8 cellular contexts compared by ENCODE assay signal in genomic region chr1:32240140-32240951, GRCh38. TPM values are rescaled to one million over a fixed set of nuclear protein-coding genes. Genes with fewer than 3 reads are reported as not detected.
A peak's percentile ranks its signal among the peaks of the same experiment; 100 is the strongest.
DNase-seq lines count a peak whose midpoint lies in the region; ATAC-seq and TF ChIP-seq lines count a peak whose summit lies in the region.

No MANE protein-coding gene starts in this region.

- TF ChIP-seq CTCF in BJ (IDR thresholded peaks at IDR 0.05; ENCODE audit: insufficient read depth, low read depth, low read length), result peak; percentile 47
- peak in 4 of 7 experiments; percentile 9 to 42 (median 18) for TF ChIP-seq CTCF in stomach (IDR thresholded peaks at IDR 0.05)

- CTCF ChIA-PET in BJ (lab: Yijun Ruan, JAX), result interaction anchor here (0.9 to 4.3 kb wide), 6 partner anchors 9 to 465 kb away, joined by 3 to 23 read pairs (median 4); partner anchors contain the start of gene MARCKSL1
- CTCF ChIA-PET in activated CD4-positive, alpha-beta memory T cell treated with anti-CD3 and anti-CD28 coated beads for 36 hours (lab: Charles Lee), result interaction anchor here (1.0 to 6.2 kb wide), 14 partner anchors 9 to 160 kb away, joined by 3 to 50 read pairs (median 5); partner anchors contain the start of genes CCDC28B, FAM167B, HDAC1 and IQCC

- H3K4me1 ChIP-seq in GM23248 (ENCODE audit: insufficient read depth) (peaks cover 17% of the 10 kb centered on the region), endocrine pancreas (ENCODE audit: control insufficient read depth, insufficient read depth, low read length) (no peaks in the 10 kb centered on the region), stomach (peaks cover 4 to 42% (median 35%) of the 10 kb centered on the region in 4 donors)

- H3K27ac Mint-ChIP-seq in activated CD4-positive, alpha-beta memory T cell treated with anti-CD3 and anti-CD28 coated beads for 36 hours, result no peak overlapping the region

- H3K4me3 Mint-ChIP-seq in activated CD4-positive, alpha-beta memory T cell treated with anti-CD3 and anti-CD28 coated beads for 36 hours, result peak overlapping the region; percentile 78

- TF ChIP-seq POLR2A in stomach (IDR thresholded peaks at IDR 0.05), result peak in 2 of 4 donors; percentile 18 to 31

- H3K4me2 ChIP-seq in GM23248 (ENCODE audit: unreplicated experiment), result peak overlapping the region; percentile 91

- H3K36me3 Mint-ChIP-seq in activated CD4-positive, alpha-beta memory T cell treated with anti-CD3 and anti-CD28 coated beads for 36 hours, result no peaks in the 10 kb centered on the region

- H3F3A ChIP-seq in GM23248 (ENCODE audit: insufficient read depth), result peaks cover 28% of the 10 kb centered on the region

- peak overlapping the region; percentile 59 for H3K4me3 ChIP-seq in BJ (ENCODE audit: low read depth, low read length)
- H3K4me3 ChIP-seq in GM23248, result peak overlapping the region; percentile 73
- peak overlapping the region; percentile 35 for H3K4me3 ChIP-seq in endocrine pancreas (ENCODE audit: control insufficient read depth, insufficient read depth, low read length)
- H3K4me3 ChIP-seq in stomach, result peak overlapping the region; percentile 60 to 78 (median 66)

- H2AFZ ChIP-seq in GM23248, result peak overlapping the region; percentile 76

- H3K4me1 Mint-ChIP-seq in activated CD4-positive, alpha-beta memory T cell treated with anti-CD3 and anti-CD28 coated beads for 36 hours (ENCODE audit: low read depth), result peaks cover 19% of the 10 kb centered on the region

- H3K27ac ChIP-seq in GM23248, result peak overlapping the region; percentile 57
- H3K27ac ChIP-seq in stomach, result peak overlapping the region; percentile 71 to 90 (median 85)

- POLR2A ChIA-PET in BJ (lab: Charles Lee), result interaction anchor here (0.6 kb wide), 2 partner anchors 113 to 167 kb away, joined by 3 read pairs; partner anchors contain the start of gene TMEM39B
- POLR2A ChIA-PET in activated CD4-positive, alpha-beta memory T cell treated with anti-CD3 and anti-CD28 coated beads for 36 hours (lab: Charles Lee), result interaction anchor here (1.0 to 2.7 kb wide), 7 partner anchors 9 to 95 kb away, joined by 3 to 37 read pairs (median 4); partner anchors contain the start of genes LCK and MARCKSL1

- no peaks in the 10 kb centered on the region for H3K79me2 ChIP-seq in GM23248 (ENCODE audit: insufficient read depth)

- DNase-seq in BJ (ENCODE audit: low read depth), result no peak
- DNase-seq in GM23248, result peak; percentile 78
- DNase-seq in NCI-H2171 (lab: John Stamatoyannopoulos, UW), result peak; percentile 70
- peak; percentile 71 for DNase-seq in activated CD4-positive, alpha-beta memory T cell treated with anti-CD3 and anti-CD28 coated beads for 36 hours
- peak; percentile 53 for DNase-seq in medulla oblongata (ENCODE audit: extremely low spot score)
- DNase-seq in stomach, result peak; percentile 88

- H3K9me2 ChIP-seq in GM23248 (ENCODE audit: insufficient read depth), result no peaks in the 10 kb centered on the region

- TF ChIP-seq EP300 in stomach (IDR thresholded peaks at IDR 0.05), result no peak

- WGBS in GM23248 (ENCODE audit: low coverage in 1 of 2, low lambda C conversion rate in 2 of 2, missing lambda C conversion rate in 2 of 2), 2 experiments, result 8 to 10% methylated on average over 52 to 55 of the region's 62 CpGs
- WGBS in stomach, 5 donors, result 2 to 7% (median 3%) methylated on average over 50 to 62 of the region's 62 CpGs

- no peaks in the 10 kb centered on the region for H3K27me3 ChIP-seq in BJ (ENCODE audit: control insufficient read depth, insufficient read depth, low read length)
- H3K27me3 ChIP-seq in GM23248 (replicated peaks; ENCODE audit: insufficient read depth), result no peaks in the 10 kb centered on the region
- no peaks in the 10 kb centered on the region for H3K27me3 ChIP-seq in endocrine pancreas (ENCODE audit: control insufficient read depth, insufficient read depth, low read length)
- no peaks in the 10 kb centered on the region for H3K27me3 ChIP-seq in stomach

- H4K20me1 ChIP-seq in GM23248 (ENCODE audit: insufficient read depth), result no peaks in the 10 kb centered on the region

- H3K27me3 Mint-ChIP-seq in activated CD4-positive, alpha-beta memory T cell treated with anti-CD3 and anti-CD28 coated beads for 36 hours, result no peaks in the 10 kb centered on the region

- ATAC-seq in HG03439 (IDR thresholded peaks at IDR 0.05; ENCODE audit: unreplicated experiment), result no peak

- H3K36me3 ChIP-seq in BJ (ENCODE audit: control insufficient read depth, insufficient read depth, low read length) (0 out of 2 replicates have a peak, but pooled peaks cover 1% of the 10 kb centered on the region), GM23248 (ENCODE audit: low read depth) (no peaks in the 10 kb centered on the region), endocrine pancreas (ENCODE audit: control insufficient read depth, insufficient read depth, low read length) (no peaks in the 10 kb centered on the region), stomach (peaks cover 0 to 3% (median under 1%) of the 10 kb centered on the region in 4 donors)

- peak overlapping the region; percentile 81 for H3K9ac ChIP-seq in GM23248
- peak overlapping the region; percentile 92 for H3K9ac ChIP-seq in endocrine pancreas (ENCODE audit: control insufficient read depth, insufficient read depth, low read length)

- no peaks in the 10 kb centered on the region for H3K9me3 ChIP-seq in GM23248 (ENCODE audit: low read depth)
- no peaks in the 10 kb centered on the region for H3K9me3 ChIP-seq in endocrine pancreas (ENCODE audit: control insufficient read depth, low read length)
- H3K9me3 ChIP-seq in stomach, result no peaks in the 10 kb centered on the region

- intact Hi-C loops in activated CD4-positive, alpha-beta memory T cell treated with anti-CD3 and anti-CD28 coated beads for 36 hours (cut with micrococcal nuclease), result loop anchor here (1.0 kb wide), 1 partner anchor 8 kb away; no protein-coding TSS in a partner anchor
- intact Hi-C loops in stomach (cut with DNase I; ENCODE audit: low total_unique reads), result no loop called here

- in situ Hi-C loops in GM23248 (cut with MboI), result no loop called here

- no peaks in the 10 kb centered on the region for H3K9me3 Mint-ChIP-seq in activated CD4-positive, alpha-beta memory T cell treated with anti-CD3 and anti-CD28 coated beads for 36 hours

RNA-seq across cellular contexts. Expression of gene FAM167B, which starts 6.7 kb away (rescaled TPM):
- polyA plus RNA-seq in BJ (2011; rRNA removed) (3.3 and 3.5 TPM in 2 replicates), GM23248 (2016; fragmentation: Nextera tagmentation; extraction: Ambion mirVana) (5.0 and 5.1 TPM in 2 replicates), stomach (1 to 10 TPM; 3.6 to 7.1 (median 4.7) TPM)
- polyA minus RNA-seq in BJ (2011; rRNA and poly(A)+ RNA removed), result 1.9 and 2.9 TPM in 2 replicates
- 3.0 and 4.2 TPM in 2 replicates for total RNA-seq in GM23248 (2014; rRNA removed; shearing (Covaris generic))
- under 1 TPM; 0.68 to 0.69 TPM for total RNA-seq in activated CD4-positive, alpha-beta memory T cell treated with anti-CD3 and anti-CD28 coated beads for 36 hours
- 10 to 100 TPM in 1 of 5 donors, 1 to 10 TPM in 1, not detected in 3; 1.6 to 36.8 TPM for total RNA-seq in stomach

RNA-seq across cellular contexts. Expression of gene LCK, which starts 10.7 kb away (rescaled TPM):
- polyA plus RNA-seq in BJ (2011; rRNA removed) (0.05 and 0.11 TPM in 2 replicates), GM23248 (2016; fragmentation: Nextera tagmentation; extraction: Ambion mirVana) (0.24 TPM in 1 of 2 replicates, not detected in the other), stomach (1 to 10 TPM; 1.5 to 4.1 (median 2.3) TPM)
- polyA minus RNA-seq in BJ (2011; rRNA and poly(A)+ RNA removed), result not detected in 2 replicates
- not detected in 2 replicates for total RNA-seq in GM23248 (2014; rRNA removed; shearing (Covaris generic))
- total RNA-seq in activated CD4-positive, alpha-beta memory T cell treated with anti-CD3 and anti-CD28 coated beads for 36 hours, result 100 to 1,000 TPM; 224 to 246 TPM
- total RNA-seq in stomach, result 1 to 10 TPM in 4 of 5 donors, under 1 TPM in 1; 0.58 to 6.4 (median 2.0) TPM

RNA-seq across cellular contexts. Expression of gene EIF3I, which starts 18.1 kb away (rescaled TPM):
- 412 and 478 TPM in 2 replicates for polyA plus RNA-seq in BJ (2011; rRNA removed)
- 254 and 354 TPM in 2 replicates for polyA minus RNA-seq in BJ (2011; rRNA and poly(A)+ RNA removed)
- total RNA-seq in GM23248 (2014; rRNA removed; shearing (Covaris generic)), result 266 and 286 TPM in 2 replicates
- polyA plus RNA-seq in GM23248 (2016; fragmentation: Nextera tagmentation; extraction: Ambion mirVana), result 259 and 265 TPM in 2 replicates
- 100 to 1,000 TPM; 297 to 299 TPM for total RNA-seq in activated CD4-positive, alpha-beta memory T cell treated with anti-CD3 and anti-CD28 coated beads for 36 hours
- 100 to 1,000 TPM in 2 of 5 donors, 10 to 100 TPM in 3; 21.1 to 444 (median 90.1) TPM for total RNA-seq in stomach
- 100 to 1,000 TPM; 180 to 245 (median 198) TPM for polyA plus RNA-seq in stomach

RNA-seq across cellular contexts. Expression of gene TMEM234, which starts 18.2 kb away (rescaled TPM):
- polyA plus RNA-seq in BJ (2011; rRNA removed), result 29.4 and 37.8 TPM in 2 replicates
- 28.5 and 31.8 TPM in 2 replicates for polyA minus RNA-seq in BJ (2011; rRNA and poly(A)+ RNA removed)
- 12.5 and 23.5 TPM in 2 replicates for total RNA-seq in GM23248 (2014; rRNA removed; shearing (Covaris generic))
- 25.6 and 26.1 TPM in 2 replicates for polyA plus RNA-seq in GM23248 (2016; fragmentation: Nextera tagmentation; extraction: Ambion mirVana)
- total RNA-seq in activated CD4-positive, alpha-beta memory T cell treated with anti-CD3 and anti-CD28 coated beads for 36 hours, result 1 to 10 TPM; 7.8 to 9.9 TPM
- total RNA-seq in stomach, result 100 to 1,000 TPM in 1 of 5 donors, 10 to 100 TPM in 4; 19.1 to 169 (median 27.1) TPM
- polyA plus RNA-seq in stomach, result 10 to 100 TPM; 11.6 to 14.3 (median 13.4) TPM

RNA-seq across cellular contexts. Expression of gene DCDC2B, which starts 31.5 kb away (rescaled TPM):
- polyA plus RNA-seq in BJ (2011; rRNA removed), result not detected in 2 replicates
- polyA minus RNA-seq in BJ (2011; rRNA and poly(A)+ RNA removed), result not detected in 2 replicates
- total RNA-seq in GM23248 (2014; rRNA removed; shearing (Covaris generic)), result not detected in 2 replicates
- 0.21 and 0.25 TPM in 2 replicates for polyA plus RNA-seq in GM23248 (2016; fragmentation: Nextera tagmentation; extraction: Ambion mirVana)
- not detected for total RNA-seq in activated CD4-positive, alpha-beta memory T cell treated with anti-CD3 and anti-CD28 coated beads for 36 hours
- not detected for total RNA-seq in stomach
- not detected for polyA plus RNA-seq in stomach

Comparison
In these comparisons a context has a peak if more than half of its experiments do, and no peak if none do; other contexts are left out.
1. RNA of gene LCK, which starts 10.7 kb away (total RNA-seq): 224 to 246 TPM in activated CD4-positive, alpha-beta memory T cell treated with anti-CD3 and anti-CD28 coated beads for 36 hours; 0.58 to 6.4 TPM in stomach and not detected in GM23248; every median in the first group is over 10 times any median in the second.
2. Peak in every context shown above with its lines, with median percentiles within 50 percentile points of each other: H3K4me3 ChIP-seq.